In the genomic region with DNA sequence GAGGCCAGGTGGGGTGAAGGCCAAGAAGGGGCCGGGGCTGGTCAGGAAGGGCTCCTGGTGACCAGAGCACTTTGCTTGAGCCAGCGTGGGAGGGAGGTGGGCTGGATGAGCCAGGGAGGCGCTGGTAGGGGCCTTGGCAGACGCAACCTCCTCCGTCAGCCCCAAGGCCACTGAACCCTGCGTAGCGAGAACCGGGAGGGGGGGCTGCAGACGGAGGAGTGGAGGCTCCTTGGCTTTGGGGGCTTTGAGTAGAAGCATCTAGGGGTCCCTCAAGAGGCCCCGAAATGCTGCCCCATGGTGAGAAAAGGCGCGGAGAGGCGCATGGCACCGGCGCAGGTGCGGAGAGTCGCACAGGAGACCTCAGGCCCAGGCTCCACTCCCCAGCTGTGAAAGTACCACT, we compare ENCODE assay signal across 4 cellular contexts.
"Had no signal": no experiment of that assay in that cellular context is flagged by ENCODE, and none has a peak within 500 bp of the region (broad histone marks: within the 10 kb centered on the region; RNA-seq: fewer than 3 reads in every experiment).

No MANE protein-coding gene starts in this region.

- H3K4me2 ChIP-seq: GM23338 had no signal

- H3K27ac Mint-ChIP-seq: GM23338, H9 had no signal

- DNase-seq: H9, HCEC 1CT, IMR-90 had no signal

- H3K4me1 Mint-ChIP-seq: GM23338, H9 had no signal

- H3K4me3 ChIP-seq: GM23338 had no signal

- ATAC-seq: GM23338 had no signal

- H3K4me3 Mint-ChIP-seq: GM23338, H9 had no signal
